In genomic region chr4:58564695-58565094, GRCh38 we compare ENCODE assay signal across 21 cellular contexts.
"Had no signal": no experiment of that assay in that cellular context is flagged by ENCODE, and none has a peak within 500 bp of the region (broad histone marks: within the 10 kb centered on the region; RNA-seq: fewer than 3 reads in every experiment).

No MANE protein-coding gene starts in this region.

- H3K4me3 ChIP-seq: left lung, ovary, psoas muscle, sigmoid colon, thoracic aorta, tibial nerve, upper lobe of left lung had no signal

- ATAC-seq: left cardiac atrium; left lung; naive thymus-derived CD8-positive, alpha-beta T cell; psoas muscle; right cardiac atrium; stimulated activated effector memory CD8-positive, alpha-beta T cell treated with anti-CD3 and anti-CD28 coated beads, Interleukin-12 subunit alpha, Interleukin-12 subunit beta, amount 100 ng/mL, for 72 hours had no signal

- H3K27me3 ChIP-seq: left lung, ovary, sigmoid colon, tibial nerve, upper lobe of left lung had no signal

- H3K9me3 ChIP-seq: ovary, psoas muscle, sigmoid colon, thoracic aorta, tibial nerve, upper lobe of left lung had no signal

- DNase-seq: cortex of kidney; effector CD4-positive, alpha-beta T cell; left cardiac atrium; left lung; mammary epithelial cell; naive thymus-derived CD8-positive, alpha-beta T cell; nephron progenitor cell; occipital lobe; ovary; posterior cingulate gyrus; psoas muscle; right cardiac atrium; sigmoid colon; stimulated activated CD4-positive, alpha-beta T cell treated with anti-CD3 and anti-CD28 coated beads, Interleukin-2, amount 100 ng/mL, for 24 hours; stimulated activated CD4-positive, alpha-beta T cell treated with anti-CD3 and anti-CD28 coated beads, Interleukin-4, amount 100 ng/mL, for 24 hours; stimulated activated naive CD4-positive, alpha-beta T cell treated with Interleukin-2 at 50 U/mL for 16 hours; substantia nigra; upper lobe of left lung had no signal

- H3K4me1 ChIP-seq: left lung, psoas muscle, sigmoid colon, tibial nerve, upper lobe of left lung had no signal

- H3K27ac ChIP-seq: left lung, ovary, psoas muscle, sigmoid colon, thoracic aorta, tibial nerve, upper lobe of left lung had no signal

- H3K36me3 ChIP-seq: left lung, ovary, sigmoid colon, thoracic aorta, tibial nerve, upper lobe of left lung had no signal
